Comparison of ENCODE assay signal across 8 cellular contexts in the genomic region with DNA sequence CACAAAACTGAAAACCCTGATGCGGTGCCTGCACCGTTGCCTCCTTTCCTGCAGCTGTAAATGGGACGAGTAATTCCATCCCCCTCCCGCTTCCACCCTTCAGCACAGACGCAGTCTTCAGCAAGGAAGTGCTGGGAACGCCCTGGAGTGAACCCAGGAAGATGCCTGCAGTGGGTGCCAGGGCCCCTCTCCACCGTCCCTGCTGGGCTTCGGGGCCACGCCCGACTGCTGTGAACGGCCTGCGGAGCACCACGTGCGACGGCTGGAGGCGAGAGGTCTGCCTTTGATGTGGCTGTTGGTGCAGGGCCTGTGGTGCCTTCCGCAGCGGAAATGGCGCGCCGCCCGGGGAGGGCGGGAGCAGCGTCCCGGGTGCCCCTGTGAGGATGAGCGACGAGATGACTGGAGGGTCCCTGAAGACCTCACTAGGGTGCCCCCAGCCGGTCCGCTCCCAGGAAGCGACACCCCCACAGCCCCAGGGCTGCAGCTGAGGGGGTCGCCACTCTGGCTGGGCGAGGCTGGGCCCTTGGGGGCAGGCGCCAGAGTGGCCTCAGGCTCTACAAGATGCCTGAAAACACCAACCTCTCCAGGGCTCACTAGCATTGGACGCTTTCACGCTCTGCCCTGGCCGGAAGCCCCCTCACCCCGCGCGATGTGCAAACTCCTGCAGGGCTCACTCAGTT. TPM values are rescaled to one million over a fixed set of nuclear protein-coding genes. Genes with fewer than 3 reads are reported as not detected.
DNase-seq lines count a peak whose midpoint lies in the region; ATAC-seq and TF ChIP-seq lines count a peak whose summit lies in the region.

No MANE protein-coding gene starts in this region.

- peaks cover 38% of the 10 kb centered on the region for H3K4me1 Mint-ChIP-seq in activated naive CD8-positive, alpha-beta T cell treated with anti-CD3 and anti-CD28 coated beads for 36 hours

- H3F3A ChIP-seq in SU-DHL-6 (ENCODE audit: insufficient read depth), result peaks cover 5% of the 10 kb centered on the region; the same call in 1 of the 2 replicates

- DNase-seq in Daoy (ENCODE audit: low read depth), result peak; percentile 95
- peak; percentile 94 to 95 for DNase-seq in Kasumi-1 (lab: John Stamatoyannopoulos, UW)
- DNase-seq in activated naive CD8-positive, alpha-beta T cell treated with anti-CD3 and anti-CD28 coated beads for 36 hours, result peak; percentile 87
- peak; percentile 85 for DNase-seq in left ventricle myocardium inferior
- peak; percentile 93 for DNase-seq in sigmoid colon
- no peak for DNase-seq in NCI-H510A (lab: John Stamatoyannopoulos, UW)

- peak overlapping the region; percentile 53 for H2AFZ ChIP-seq in SU-DHL-6 (ENCODE audit: low read depth, low read length, severe bottlenecking)

- peak overlapping the region; percentile 45 for H3K27ac Mint-ChIP-seq in activated naive CD8-positive, alpha-beta T cell treated with anti-CD3 and anti-CD28 coated beads for 36 hours

- H3K9ac ChIP-seq in SU-DHL-6 (ENCODE audit: low read length), result peak overlapping the region; percentile 55

- H3K27ac ChIP-seq in SU-DHL-6 (ENCODE audit: low read depth, low read length) (peak overlapping the region; percentile 82), left ventricle myocardium inferior (replicated peaks) (peak overlapping the region; percentile 70), sigmoid colon (peak overlapping the region in 3 of 4 donors; percentile 23 to 66 (median 43))

- H3K4me3 ChIP-seq in SU-DHL-6 (ENCODE audit: insufficient read depth, low read length, poor library complexity, severe bottlenecking) (peak overlapping the region; percentile 42), left ventricle myocardium inferior (peak overlapping the region; percentile 57), sigmoid colon (peak overlapping the region in 3 of 4 donors; percentile 28 to 41 (median 39))

- no peak for TF ChIP-seq POLR2A in sigmoid colon (IDR thresholded peaks at IDR 0.05)

- no peak for TF ChIP-seq EP300 in sigmoid colon (IDR thresholded peaks at IDR 0.05)

- peak overlapping the region; percentile 42 for H3K4me3 Mint-ChIP-seq in activated naive CD8-positive, alpha-beta T cell treated with anti-CD3 and anti-CD28 coated beads for 36 hours

- intact Hi-C loops in left ventricle myocardium inferior (cut with micrococcal nuclease), result no loop called here
- intact Hi-C loops in sigmoid colon (cut with DNase I), result no loop called here

- peaks cover 50% of the 10 kb centered on the region for H3K4me1 ChIP-seq in left ventricle myocardium inferior
- peaks cover 0 to 48% (median 41%) of the 10 kb centered on the region in 4 donors for H3K4me1 ChIP-seq in sigmoid colon

- no peaks in the 10 kb centered on the region for H3K9me3 Mint-ChIP-seq in activated naive CD8-positive, alpha-beta T cell treated with anti-CD3 and anti-CD28 coated beads for 36 hours

- H3K9me3 ChIP-seq in SU-DHL-6 (ENCODE audit: insufficient read depth, low read length), result no peaks in the 10 kb centered on the region
- H3K9me3 ChIP-seq in left ventricle myocardium inferior (replicated peaks), result no peaks in the 10 kb centered on the region
- H3K9me3 ChIP-seq in sigmoid colon, result no peaks in the 10 kb centered on the region

- no peaks in the 10 kb centered on the region for H3K9me2 ChIP-seq in SU-DHL-6 (replicated peaks; ENCODE audit: insufficient read depth, low read length)

- no peaks in the 10 kb centered on the region for H4K20me1 ChIP-seq in SU-DHL-6 (ENCODE audit: low read depth, low read length)

- TF ChIP-seq CTCF in SU-DHL-6 (IDR thresholded peaks at IDR 0.05; ENCODE audit: insufficient read depth, low read length, poor library complexity, severe bottlenecking) (no peak), left ventricle myocardium inferior (IDR thresholded peaks at IDR 0.05; ENCODE audit: borderline replicate concordance) (no peak), sigmoid colon (IDR thresholded peaks at IDR 0.05) (no peak)

- H3K36me3 ChIP-seq in SU-DHL-6 (ENCODE audit: low read length), result no peaks in the 10 kb centered on the region
- peaks cover 5% of the 10 kb centered on the region for H3K36me3 ChIP-seq in left ventricle myocardium inferior
- no peaks in the 10 kb centered on the region for H3K36me3 ChIP-seq in sigmoid colon

- peaks cover 42% of the 10 kb centered on the region for H3K27me3 Mint-ChIP-seq in activated naive CD8-positive, alpha-beta T cell treated with anti-CD3 and anti-CD28 coated beads for 36 hours

- H3K79me2 ChIP-seq in SU-DHL-6 (ENCODE audit: insufficient read depth, low read length), result no peaks in the 10 kb centered on the region

- ATAC-seq in GM21786 (IDR thresholded peaks at IDR 0.05; ENCODE audit: unreplicated experiment), result peak; percentile 73

- peak overlapping the region; percentile 63 for H3K4me2 ChIP-seq in SU-DHL-6 (ENCODE audit: low read depth, low read length, poor library complexity, severe bottlenecking)

- 0 to 1% methylated on average over 39 of the region's 39 CpGs for WGBS in sigmoid colon, 2 donors

- H3K36me3 Mint-ChIP-seq in activated naive CD8-positive, alpha-beta T cell treated with anti-CD3 and anti-CD28 coated beads for 36 hours, result peaks cover 10% of the 10 kb centered on the region

- H3K27me3 ChIP-seq in SU-DHL-6 (ENCODE audit: low read length), result no peaks in the 10 kb centered on the region
- peaks cover 20% of the 10 kb centered on the region for H3K27me3 ChIP-seq in left ventricle myocardium inferior (ENCODE audit: low read depth)
- H3K27me3 ChIP-seq in sigmoid colon, result peaks cover 0 to 9% (median 0%) of the 10 kb centered on the region in 3 donors

RNA-seq across cellular contexts. Expression of a gene that starts 0.7 kb away (rescaled TPM):
- total RNA-seq in Daoy (2014; rRNA removed; shearing (Covaris generic)), result 0.95 and 1.9 TPM in 2 replicates
- total RNA-seq in activated naive CD8-positive, alpha-beta T cell treated with anti-CD3 and anti-CD28 coated beads for 36 hours, result 1 to 10 TPM; 1.4 TPM
- total RNA-seq in left ventricle myocardium inferior, result 1.2 TPM
- total RNA-seq in sigmoid colon, result 1 to 10 TPM; 2.1 to 8.0 (median 4.5) TPM
- 1 to 10 TPM in 1 of 3 donors, not detected in 2; 5.6 TPM for polyA plus RNA-seq in sigmoid colon

RNA-seq across cellular contexts. Expression of a gene that starts 5.2 kb away (rescaled TPM):
- 135 and 149 TPM in 2 replicates for total RNA-seq in Daoy (2014; rRNA removed; shearing (Covaris generic))
- total RNA-seq in activated naive CD8-positive, alpha-beta T cell treated with anti-CD3 and anti-CD28 coated beads for 36 hours, result not detected
- total RNA-seq in left ventricle myocardium inferior, result 2.1 TPM
- total RNA-seq in sigmoid colon, result 10 to 100 TPM in 3 of 4 donors, 1 to 10 TPM in 1; 9.2 to 35.0 (median 27.8) TPM
- polyA plus RNA-seq in sigmoid colon, result 10 to 100 TPM in 1 of 3 donors, 1 to 10 TPM in 1, under 1 TPM in 1; 0.46 to 23.5 (median 1.8) TPM

RNA-seq across cellular contexts. Expression of a gene that starts 30.6 kb away (rescaled TPM):
- 81.3 and 111 TPM in 2 replicates for total RNA-seq in Daoy (2014; rRNA removed; shearing (Covaris generic))
- total RNA-seq in activated naive CD8-positive, alpha-beta T cell treated with anti-CD3 and anti-CD28 coated beads for 36 hours, result 10 to 100 TPM; 21.1 to 22.0 TPM
- total RNA-seq in left ventricle myocardium inferior (44.7 TPM), sigmoid colon (100 to 1,000 TPM in 1 of 4 donors, 10 to 100 TPM in 3; 68.8 to 127 (median 86.6) TPM)
- 10 to 100 TPM; 24.6 to 37.2 (median 30.5) TPM for polyA plus RNA-seq in sigmoid colon

RNA-seq across cellular contexts. Expression of a gene that starts 44.5 kb away (rescaled TPM):
- 59.8 and 63.6 TPM in 2 replicates for total RNA-seq in Daoy (2014; rRNA removed; shearing (Covaris generic))
- 100 to 1,000 TPM; 126 to 127 TPM for total RNA-seq in activated naive CD8-positive, alpha-beta T cell treated with anti-CD3 and anti-CD28 coated beads for 36 hours
- total RNA-seq in left ventricle myocardium inferior (82.6 TPM), sigmoid colon (100 to 1,000 TPM; 131 to 244 (median 181) TPM)
- 100 to 1,000 TPM in 2 of 3 donors, 10 to 100 TPM in 1; 89.7 to 161 (median 106) TPM for polyA plus RNA-seq in sigmoid colon
